ENCODE assay signal across 13 cellular contexts in genomic region chr1:47417129-47418044, GRCh38. TPM values are rescaled to one million over a fixed set of nuclear protein-coding genes. Genes with fewer than 3 reads are reported as not detected.
DNase-seq lines count a peak whose midpoint lies in the region; ATAC-seq, FAIRE-seq and TF ChIP-seq lines count a peak whose summit lies in the region.
"Had no signal": no experiment of that assay in that cellular context is flagged by ENCODE, and none has a peak within 500 bp of the region (broad histone marks: within the 10 kb centered on the region; RNA-seq: fewer than 3 reads in every experiment).

No MANE protein-coding gene starts in this region.

- peak overlapping the region; percentile 73 for H3K4me2 ChIP-seq in astrocyte (ENCODE audit: low read length)

- peak overlapping the region; percentile 9 to 71 for H3K4me3 Mint-ChIP-seq in activated T-cell treated with anti-CD3 and anti-CD28 coated beads, Interleukin-2, amount 50 U/mL, for 72 hours
- H3K4me3 Mint-ChIP-seq in astrocyte (ENCODE audit: unreplicated experiment) = no peak overlapping the region
- peak overlapping the region; percentile 36 for H3K4me3 Mint-ChIP-seq in mesothelial cell of epicardium

- H3K27me3 ChIP-seq in astrocyte (ENCODE audit: insufficient read depth, low read length) (peaks cover 56% of the 10 kb centered on the region), thymus (ENCODE audit: control insufficient read depth, insufficient read depth) (peaks cover 53% of the 10 kb centered on the region)

- DNase-seq in activated T-cell treated with anti-CD3 and anti-CD28 coated beads, Interleukin-2, amount 50 U/mL, for 72 hours = no peak
- DNase-seq in activated T-cell treated with anti-CD3 and anti-CD28 coated beads, Interleukin-2, amount 50 U/mL, for 48 hours = no peak
- DNase-seq in astrocyte (ENCODE audit: low read depth) (no peak), mesothelial cell of epicardium (ENCODE audit: low spot score in 2 of 2, unreplicated experiment in 2 of 2) (no peak), medulla oblongata (ENCODE audit: extremely low spot score) (no peak), HuH-7 (ENCODE audit: low spot score) (no peak)
- DNase-seq: activated gamma-delta T cell treated with Interleukin-2 at 50 U/mL for 16 hours, NCI-H1105, NCI-H446 had no signal

- no peaks in the 10 kb centered on the region for H3K36me3 Mint-ChIP-seq in activated T-cell treated with anti-CD3 and anti-CD28 coated beads, Interleukin-2, amount 50 U/mL, for 72 hours (ENCODE audit: insufficient read depth in 2 of 2)
- H3K36me3 Mint-ChIP-seq in astrocyte (ENCODE audit: low read depth, unreplicated experiment) (peaks cover 1% of the 10 kb centered on the region), mesothelial cell of epicardium (no peaks in the 10 kb centered on the region)
- H3K36me3 Mint-ChIP-seq: IgD-negative memory B cell had no signal

- 36% methylated on average over 47 of the region's 47 CpGs for WGBS in thymus

- H3K4me1 Mint-ChIP-seq in activated T-cell treated with anti-CD3 and anti-CD28 coated beads, Interleukin-2, amount 50 U/mL, for 72 hours (ENCODE audit: low read depth) = peaks cover 7% of the 10 kb centered on the region
- H3K4me1 Mint-ChIP-seq in astrocyte (ENCODE audit: low read depth, unreplicated experiment) = no peaks in the 10 kb centered on the region
- H3K4me1 Mint-ChIP-seq in mesothelial cell of epicardium = peaks cover 6% of the 10 kb centered on the region
- H3K4me1 Mint-ChIP-seq: IgD-negative memory B cell had no signal

- H3K9ac ChIP-seq in astrocyte (ENCODE audit: low read length) = no peak overlapping the region

- peaks cover 51% of the 10 kb centered on the region for H3K27me3 Mint-ChIP-seq in activated T-cell treated with anti-CD3 and anti-CD28 coated beads, Interleukin-2, amount 50 U/mL, for 72 hours (ENCODE audit: low read depth)
- peaks cover 73% of the 10 kb centered on the region for H3K27me3 Mint-ChIP-seq in astrocyte (ENCODE audit: low read depth, unreplicated experiment)
- H3K27me3 Mint-ChIP-seq in mesothelial cell of epicardium (ENCODE audit: low read depth) = peaks cover 84% of the 10 kb centered on the region

- no peak overlapping the region for H3K27ac ChIP-seq in astrocyte (ENCODE audit: low read depth, low read length)
- no peak overlapping the region for H3K27ac ChIP-seq in thymus (ENCODE audit: low read depth)

- H3K9me3 ChIP-seq in astrocyte (ENCODE audit: insufficient read depth, low read depth, low read length) = no peaks in the 10 kb centered on the region
- no peaks in the 10 kb centered on the region for H3K9me3 ChIP-seq in thymus (ENCODE audit: control insufficient read depth)

- H3K4me3 ChIP-seq in astrocyte (ENCODE audit: insufficient read depth, low read depth, low read length) = no peak overlapping the region
- peak overlapping the region; percentile 16 for H3K4me3 ChIP-seq in thymus (ENCODE audit: low read length)

- H3K79me2 ChIP-seq in astrocyte (ENCODE audit: insufficient read depth, low read length) = no peaks in the 10 kb centered on the region

- TF ChIP-seq CTCF in astrocyte (IDR thresholded peaks at IDR 0.05; ENCODE audit: insufficient read depth, low read depth, low read length) = no peak
- no peak for TF ChIP-seq CTCF in mesothelial cell of epicardium (IDR thresholded peaks at IDR 0.05; ENCODE audit: unreplicated experiment)

- H4K20me1 ChIP-seq in astrocyte (ENCODE audit: insufficient read depth, low read length) = no peaks in the 10 kb centered on the region

- H3K4me1 ChIP-seq in astrocyte (ENCODE audit: insufficient read depth, low read length) (no peaks in the 10 kb centered on the region), thymus (ENCODE audit: control insufficient read depth, insufficient read depth, low read length) (peaks cover 3% of the 10 kb centered on the region)

- H3K9me3 Mint-ChIP-seq in activated T-cell treated with anti-CD3 and anti-CD28 coated beads, Interleukin-2, amount 50 U/mL, for 72 hours = no peaks in the 10 kb centered on the region
- H3K9me3 Mint-ChIP-seq in astrocyte (ENCODE audit: unreplicated experiment) (peaks cover 4% of the 10 kb centered on the region), mesothelial cell of epicardium (no peaks in the 10 kb centered on the region)
- H3K9me3 Mint-ChIP-seq: IgD-negative memory B cell had no signal

- no peak overlapping the region for H2AFZ ChIP-seq in astrocyte (ENCODE audit: low read depth, low read length)

- no peak for FAIRE-seq in astrocyte (lab: Jason Lieb, UNC)

- H3K36me3 ChIP-seq in astrocyte (ENCODE audit: insufficient read depth, low read length) = no peaks in the 10 kb centered on the region
- no peaks in the 10 kb centered on the region for H3K36me3 ChIP-seq in thymus (ENCODE audit: control insufficient read depth, insufficient read depth)

- no peak overlapping the region for H3K27ac Mint-ChIP-seq in activated T-cell treated with anti-CD3 and anti-CD28 coated beads, Interleukin-2, amount 50 U/mL, for 72 hours
- H3K27ac Mint-ChIP-seq in astrocyte (ENCODE audit: unreplicated experiment) = peak overlapping the region; percentile 14
- H3K27ac Mint-ChIP-seq in mesothelial cell of epicardium = no peak overlapping the region

- no peak for ATAC-seq in activated T-cell treated with anti-CD3 and anti-CD28 coated beads, Interleukin-2, amount 50 U/mL, for 72 hours (replicated peaks in 1 of 2)
- no peak for ATAC-seq in HG03039 (IDR thresholded peaks at IDR 0.05; ENCODE audit: unreplicated experiment)

RNA-seq across cellular contexts. Expression of gene FOXE3, which starts 1.3 kb away (rescaled TPM):
- total RNA-seq in activated T-cell treated with anti-CD3 and anti-CD28 coated beads, Interleukin-2, amount 50 U/mL, for 72 hours = not detected
- 0.14 TPM in 1 of 2 replicates, not detected in the other for total RNA-seq in astrocyte
- total RNA-seq in mesothelial cell of epicardium = not detected in 3 replicates
- 0.39 TPM for polyA plus RNA-seq in thymus
- total RNA-seq: ureter had no signal
- polyA plus RNA-seq: IgD-negative memory B cell had no signal

RNA-seq across cellular contexts. Expression of gene FOXD2, which starts 20.5 kb away (rescaled TPM):
- total RNA-seq in activated T-cell treated with anti-CD3 and anti-CD28 coated beads, Interleukin-2, amount 50 U/mL, for 72 hours = under 1 TPM; 0.14 to 0.28 TPM
- total RNA-seq in astrocyte (0.07 TPM in 1 of 2 replicates, not detected in the other), mesothelial cell of epicardium (0.60 to 0.98 TPM (median 0.77 TPM) in 3 replicates)
- 0.16 TPM for polyA plus RNA-seq in thymus
